ENCODE assay signal across 17 cellular contexts in the genomic region with DNA sequence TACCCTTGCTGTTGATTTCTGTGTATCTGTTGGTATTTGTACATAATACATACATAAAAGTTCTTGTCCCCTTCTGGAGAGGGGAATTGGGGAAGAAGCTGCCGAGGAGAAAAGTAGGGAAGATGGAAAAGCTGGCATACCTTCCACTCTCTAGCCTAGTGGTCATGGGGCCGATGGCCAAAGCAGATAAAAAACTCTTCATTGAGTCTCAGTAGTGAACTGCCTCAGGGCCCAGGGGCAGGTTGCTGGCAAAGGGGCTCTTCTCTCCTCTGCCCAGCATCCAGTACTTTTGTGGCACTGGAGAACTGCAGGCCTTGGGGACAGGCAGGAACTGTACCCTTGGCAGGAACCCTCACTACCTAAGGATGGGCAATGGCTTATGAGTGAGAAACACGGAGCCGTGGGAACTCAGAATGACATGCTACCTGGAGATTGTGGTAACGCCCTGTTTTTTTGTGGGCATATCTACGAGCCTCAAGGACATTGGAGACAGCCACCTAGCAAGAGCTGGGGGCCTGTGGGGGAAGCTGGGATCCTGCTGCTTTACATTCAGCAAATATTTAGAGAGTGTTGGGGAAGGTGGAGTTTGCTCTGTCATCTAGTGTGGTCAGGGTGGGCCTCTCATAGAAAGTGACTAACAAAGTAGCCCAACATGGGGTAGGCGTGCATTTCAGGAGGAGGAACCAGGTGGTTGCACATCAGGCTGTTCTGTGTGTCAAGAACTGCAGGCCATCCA. TPM values are rescaled to one million over a fixed set of nuclear protein-coding genes. Genes with fewer than 3 reads are reported as not detected.
DNase-seq lines count a peak whose midpoint lies in the region; ATAC-seq, FAIRE-seq and TF ChIP-seq lines count a peak whose summit lies in the region.
"Had no signal": no experiment of that assay in that cellular context is flagged by ENCODE, and none has a peak within 500 bp of the region (broad histone marks: within the 10 kb centered on the region; RNA-seq: fewer than 3 reads in every experiment).

No MANE protein-coding gene starts in this region.

- no peaks in the 10 kb centered on the region for H3K9me1 ChIP-seq in keratinocyte (ENCODE audit: control insufficient read depth, extremely low read depth, insufficient read depth, low read length)

- no peak for TF ChIP-seq EP300 in SK-N-SH (IDR thresholded peaks at IDR 0.05; ENCODE audit: borderline replicate concordance in 1 of 2, low read depth in 1 of 2, low read length in 1 of 2)

- H3K4me2 ChIP-seq in SK-N-SH, result no peak overlapping the region
- H3K4me2 ChIP-seq in keratinocyte (ENCODE audit: control insufficient read depth, extremely low read depth, insufficient read depth, low read depth, low read length), result no peak overlapping the region
- H3K4me2 ChIP-seq in skeletal muscle satellite cell (ENCODE audit: low read length), result no peak overlapping the region

- H2AFZ ChIP-seq in SK-N-SH (ENCODE audit: low read depth) (no peak overlapping the region), keratinocyte (ENCODE audit: control insufficient read depth, low read length) (no peak overlapping the region)

- 76% methylated on average over 7 of the region's 7 CpGs for WGBS in SK-N-SH (ENCODE audit: low lambda C conversion rate)

- dilution Hi-C loops in keratinocyte (cut with MboI; ENCODE audit: extremely low pct_ligation_motif_present, low sequenced_read_pairs), result no loop called here

- no peak overlapping the region for H3K4me3 ChIP-seq in SK-N-SH (ENCODE audit: low read depth in 2 of 2, low read length in 1 of 2)
- no peak overlapping the region for H3K4me3 ChIP-seq in keratinocyte (ENCODE audit: control insufficient read depth in 2 of 3, extremely low read depth in 1 of 3, insufficient read depth in 2 of 3, low read depth in 1 of 3, low read length in 3 of 3)
- H3K4me3 ChIP-seq in skeletal muscle satellite cell (ENCODE audit: low read length), result no peak overlapping the region
- H3K4me3 ChIP-seq in H7 (ENCODE audit: insufficient read depth, low read depth, low read length), result no peak overlapping the region
- H3K4me3 ChIP-seq: adrenal gland, esophagus muscularis mucosa had no signal

- no peak overlapping the region for H3K9ac ChIP-seq in SK-N-SH
- H3K9ac ChIP-seq in keratinocyte (ENCODE audit: control insufficient read depth, extremely low read depth, insufficient read depth, low read length), result no peak overlapping the region
- H3K9ac ChIP-seq in skeletal muscle satellite cell (ENCODE audit: low read depth, low read length), result peak overlapping the region; percentile 72

- CTCF ChIA-PET in SK-N-SH (lab: Yijun Ruan, JAX), result interaction anchor here (0.8 to 1.8 kb wide), 4 partner anchors 10 to 747 kb away, joined by 4 read pairs; no protein-coding TSS in a partner anchor
- CTCF ChIA-PET in RWPE1 (lab: Yijun Ruan, JAX), result interaction anchor here (1.1 kb wide), 1 partner anchor 81 kb away, joined by 3 read pairs; no protein-coding TSS in a partner anchor

- TF ChIP-seq CTCF in SK-N-SH (IDR thresholded peaks at IDR 0.05) (no peak), RWPE1 (conservative IDR thresholded peaks at IDR 0.05; ENCODE audit: low read depth) (no peak), keratinocyte (optimal IDR thresholded peaks at IDR 0.05 in 1 of 3, IDR thresholded peaks at IDR 0.05 in 1 of 3, conservative IDR thresholded peaks at IDR 0.05 in 1 of 3; ENCODE audit: extremely low read depth in 1 of 3, insufficient read depth in 2 of 3, low read length in 3 of 3) (no peak)

- H3K79me2 ChIP-seq in SK-N-SH (ENCODE audit: insufficient read depth), result no peaks in the 10 kb centered on the region
- H3K79me2 ChIP-seq in keratinocyte (ENCODE audit: control insufficient read depth, insufficient read depth, low read length), result no peaks in the 10 kb centered on the region

- H3K27ac ChIP-seq in SK-N-SH (ENCODE audit: low read depth in 2 of 2, low read length in 1 of 2) (peak overlapping the region; percentile 96 to 98), RWPE1 (peak overlapping the region; percentile 99), keratinocyte (ENCODE audit: control insufficient read depth, insufficient read depth, low read length) (peak overlapping the region; percentile 95)
- H3K27ac ChIP-seq: testis had no signal

- ATAC-seq in SK-N-SH treated with all-trans-retinoic acid at 6 μM for 48 hours, result no peak

- H4K20me1 ChIP-seq in SK-N-SH (ENCODE audit: insufficient read depth) (no peaks in the 10 kb centered on the region), keratinocyte (ENCODE audit: control insufficient read depth, extremely low read depth, insufficient read depth, low read length) (no peaks in the 10 kb centered on the region)

- POLR2A ChIA-PET in SK-N-SH (lab: Yijun Ruan, JAX) (no interaction called here), RWPE1 (lab: Yijun Ruan, JAX; ENCODE audit: low non-redundant PET) (no interaction called here)

- H3K27me3 ChIP-seq in SK-N-SH (ENCODE audit: insufficient read depth), result no peaks in the 10 kb centered on the region
- H3K27me3 ChIP-seq in keratinocyte (ENCODE audit: control insufficient read depth, extremely low read depth, insufficient read depth, low read length), result no peaks in the 10 kb centered on the region
- H3K27me3 ChIP-seq in skeletal muscle satellite cell (ENCODE audit: control insufficient read depth, insufficient read depth, low read length), result no peaks in the 10 kb centered on the region
- H3K27me3 ChIP-seq in H7 (ENCODE audit: control insufficient read depth, insufficient read depth, low read length), result no peaks in the 10 kb centered on the region
- H3K27me3 ChIP-seq: adrenal gland, esophagus muscularis mucosa, testis had no signal

- H3K4me1 ChIP-seq in SK-N-SH (ENCODE audit: control insufficient read depth in 1 of 2, insufficient read depth in 2 of 2, low read depth in 1 of 2, low read length in 1 of 2) (peaks cover 37 to 67% of the 10 kb centered on the region in 2 experiments), keratinocyte (ENCODE audit: control insufficient read depth, extremely low read depth, insufficient read depth, low read length) (peaks cover 86% of the 10 kb centered on the region), skeletal muscle satellite cell (ENCODE audit: control insufficient read depth, insufficient read depth, low read length) (peaks cover 79% of the 10 kb centered on the region)

- TF ChIP-seq POLR2A in GM12892 (IDR thresholded peaks at IDR 0.05; ENCODE audit: low read depth, low read length), result no peak

- H3K36me3 ChIP-seq in SK-N-SH (replicated peaks in 1 of 2; ENCODE audit: control insufficient read depth in 1 of 2, insufficient read depth in 2 of 2, low read length in 1 of 2) (no peaks in the 10 kb centered on the region), keratinocyte (ENCODE audit: control insufficient read depth in 2 of 2, extremely low read depth in 1 of 2, insufficient read depth in 2 of 2, low read length in 2 of 2) (no peaks in the 10 kb centered on the region), skeletal muscle satellite cell (ENCODE audit: insufficient read depth, low read length) (no peaks in the 10 kb centered on the region), H7 (replicated peaks; ENCODE audit: control insufficient read depth, insufficient read depth, low read length) (no peaks in the 10 kb centered on the region)
- H3K36me3 ChIP-seq: adrenal gland, esophagus muscularis mucosa had no signal

- FAIRE-seq in keratinocyte (lab: Jason Lieb, UNC) (no peak), GM12892 (lab: Jason Lieb, UNC) (no peak)
- FAIRE-seq: colon had no signal

- H3K9me3 ChIP-seq in SK-N-SH (no peaks in the 10 kb centered on the region), keratinocyte (ENCODE audit: control insufficient read depth, low read depth, low read length) (no peaks in the 10 kb centered on the region), skeletal muscle satellite cell (replicated peaks; ENCODE audit: low read length) (no peaks in the 10 kb centered on the region)
- H3K9me3 ChIP-seq: adrenal gland, esophagus muscularis mucosa, testis had no signal

- H3F3A ChIP-seq in SK-N-SH (replicated peaks; ENCODE audit: insufficient read depth), result peaks cover 27% of the 10 kb centered on the region

- no peak for DNase-seq in SK-N-SH
- no peak for DNase-seq in RWPE1 (ENCODE audit: low spot score)
- no peak for DNase-seq in keratinocyte (ENCODE audit: low read depth, low spot score)
- no peak for DNase-seq in H7
- no peak for DNase-seq in GM12892 (ENCODE audit: insufficient read length)
- DNase-seq in NCI-H2029 treated with DMSO at 0.1 percent for 48 hours (lab: John Stamatoyannopoulos, UW), result no peak
- DNase-seq: 8988T, adrenal gland, NCI-H1105, NCI-H446, retina, testis had no signal

- no peak for TF ChIP-seq RAD21 in SK-N-SH (IDR thresholded peaks at IDR 0.05; ENCODE audit: low read length)

- no peaks in the 10 kb centered on the region for H3K9me2 ChIP-seq in SK-N-SH

TF ChIP-seq in SK-N-SH, 30 proteins besides CTCF, POLR2A, EP300 and RAD21 (continues in another document):
- TF ChIP-seq POLR2AphosphoS5 (IDR thresholded peaks at IDR 0.05; ENCODE audit: low read depth, low read length) (no peak), TCF12 (IDR thresholded peaks at IDR 0.05) (no peak), YY1 (IDR thresholded peaks at IDR 0.05; ENCODE audit: low read depth) (no peak), NFIC (IDR thresholded peaks at IDR 0.05; ENCODE audit: borderline replicate concordance) (no peak), FOSL2 (IDR thresholded peaks at IDR 0.05; ENCODE audit: borderline replicate concordance, low read depth) (no peak)

TF ChIP-seq in SK-N-SH treated with all-trans-retinoic acid at 6 μM for 48 hours, 23 proteins besides CTCF, POLR2A, EP300 and RAD21 (continues in another document):
- TF ChIP-seq ESRRG (CRISPR knock-in tag; IDR thresholded peaks at IDR 0.05) (no peak), ZNF70 (CRISPR knock-in tag; IDR thresholded peaks at IDR 0.05) (no peak), TOX (CRISPR knock-in tag; IDR thresholded peaks at IDR 0.05; ENCODE audit: borderline replicate concordance) (no peak)

RNA-seq across cellular contexts. Expression of gene ITGB6, which starts 22.6 kb away (rescaled TPM):
- polyA plus RNA-seq in SK-N-SH (2012; rRNA removed) (0.10 and 0.13 TPM in 2 replicates), keratinocyte (174 to 197 TPM (median 183 TPM) in 3 replicates)
- polyA plus RNA-seq in SK-N-SH (2012; cell fraction: cytosol; rRNA removed), result 0.13 and 0.15 TPM in 2 replicates
- polyA plus RNA-seq in SK-N-SH (2012; cell fraction: nucleus; rRNA removed), result 0.26 TPM in 2 replicates
- 7.3 TPM for polyA plus RNA-seq in keratinocyte (2011; ENCODE audit: low read depth)
- polyA plus RNA-seq in keratinocyte (2011; cell fraction: cytosol; rRNA removed), result 39.0 and 68.3 TPM in 2 replicates
- polyA plus RNA-seq in keratinocyte (2011; cell fraction: nucleus; rRNA removed), result 324 and 400 TPM in 2 replicates
- polyA plus RNA-seq in keratinocyte (2012; ENCODE audit: low replicate concordance), result 15.1 and 117 TPM in 2 replicates
- 102 to 255 TPM (median 248 TPM) in 3 replicates for polyA minus RNA-seq in keratinocyte
- polyA minus RNA-seq in keratinocyte (2011; cell fraction: cytosol; rRNA and poly(A)+ RNA removed), result 108 TPM
- 418 and 705 TPM in 2 replicates for polyA minus RNA-seq in keratinocyte (2011; cell fraction: nucleus; rRNA and poly(A)+ RNA removed)
- total RNA-seq in skeletal muscle satellite cell (2012; rRNA removed), result 0.25 and 2.2 TPM in 2 replicates
- total RNA-seq in H7 (2014; rRNA removed; shearing (Covaris generic)), result not detected in 2 replicates
- polyA plus RNA-seq in GM12892 (2012; ENCODE audit: missing spikeins), result not detected
- total RNA-seq: T-helper 2 cell treated with Interferon-gamma antibody and Interleukin-4, amounts not matched to agents 100 ng/mL and 5 ng/mL, for 36 hours had no signal

Comparison
In these comparisons a context has a peak if more than half of its experiments do, and no peak if none do; other contexts are left out.
1. RNA of gene ITGB6, which starts 22.6 kb away (polyA plus RNA-seq): 7.3 to 400 TPM in keratinocyte; 0.10 to 0.26 TPM in SK-N-SH; every median in the first group is over 4 times any median in the second.
2. Peak in every context shown above with its lines, with median percentiles within 50 percentile points of each other: H3K27ac ChIP-seq.